8 cellular contexts compared by ENCODE assay signal in genomic region chr3:187744169-187745151, GRCh38. TPM values are rescaled to one million over a fixed set of nuclear protein-coding genes. Genes with fewer than 3 reads are reported as not detected.
DNase-seq lines count a peak whose midpoint lies in the region; ATAC-seq, FAIRE-seq and TF ChIP-seq lines count a peak whose summit lies in the region.

No MANE protein-coding gene starts in this region.

- H3K9me3 ChIP-seq in BLaER1 treated with 17β-estradiol and CSF1 and Interleukin-3, amounts not matched to agents 10 nM and 100 nM (replicated peaks in 1 of 11), result no peaks in the 10 kb centered on the region
- no peaks in the 10 kb centered on the region for H3K9me3 ChIP-seq in skeletal muscle tissue (ENCODE audit: control insufficient read depth in 3 of 3, low read length in 3 of 3)

- H3K27me3 ChIP-seq in BLaER1 treated with 17β-estradiol and CSF1 and Interleukin-3, amounts not matched to agents 10 nM and 100 nM, result no peaks in the 10 kb centered on the region
- H3K27me3 ChIP-seq in KMS-11 (ENCODE audit: insufficient read depth, low read depth), result peaks cover 32% of the 10 kb centered on the region
- H3K27me3 ChIP-seq in bronchial epithelial cell (ENCODE audit: control insufficient read depth, insufficient read depth, low read length), result no peaks in the 10 kb centered on the region
- H3K27me3 ChIP-seq in skeletal muscle tissue (ENCODE audit: control insufficient read depth in 3 of 3, insufficient read depth in 3 of 3, low read length in 3 of 3), result no peaks in the 10 kb centered on the region

- TF ChIP-seq CTCF in KMS-11 (conservative IDR thresholded peaks at IDR 0.05; ENCODE audit: low read depth, low read length) (no peak), bronchial epithelial cell (IDR thresholded peaks at IDR 0.05; ENCODE audit: insufficient read depth, low read length, severe bottlenecking) (no peak), GM20000 (IDR thresholded peaks at IDR 0.05; ENCODE audit: extremely low read depth, missing control alignments) (no peak)

- DNase-seq in T-helper 2 cell treated with Interferon-gamma antibody and Interleukin-4, amounts not matched to agents 5 μg/mL and 100 μg/mL, for 36 hours (ENCODE audit: low spot score), result peak; percentile 44
- DNase-seq in bronchial epithelial cell (ENCODE audit: low read depth) (peak; percentile 28), inferior parietal cortex (ENCODE audit: extremely low spot score) (peak; percentile 62), GM20000 (ENCODE audit: low spot score) (no peak)

- no peak for ATAC-seq in GM21390 (IDR thresholded peaks at IDR 0.05; ENCODE audit: unreplicated experiment)

- peak overlapping the region; percentile 96 for H3K4me3 Mint-ChIP-seq in T-helper 2 cell treated with Interferon-gamma antibody and Interleukin-4, amounts not matched to agents 5 μg/mL and 100 μg/mL, for 36 hours

- no peak for FAIRE-seq in bronchial epithelial cell (lab: Jason Lieb, UNC)

- H3K27me3 Mint-ChIP-seq in T-helper 2 cell treated with Interferon-gamma antibody and Interleukin-4, amounts not matched to agents 5 μg/mL and 100 μg/mL, for 36 hours (ENCODE audit: low read depth), result no peaks in the 10 kb centered on the region

- peak overlapping the region; percentile 76 to 96 (median 88) for H3K4me3 ChIP-seq in BLaER1 treated with 17β-estradiol and CSF1 and Interleukin-3, amounts not matched to agents 10 nM and 100 nM
- H3K4me3 ChIP-seq in KMS-11 (IDR thresholded peaks at IDR 0.05; ENCODE audit: insufficient read depth, low read depth, low read length) (peak overlapping the region; percentile 82), bronchial epithelial cell (ENCODE audit: low read depth, low read length) (peak overlapping the region; percentile 88), skeletal muscle tissue (ENCODE audit: low read length in 3 of 3) (peak overlapping the region; percentile 94 to 97 (median 95))

- H3K27ac ChIP-seq in BLaER1 treated with 17β-estradiol and CSF1 and Interleukin-3, amounts not matched to agents 10 nM and 100 nM, result peak overlapping the region; percentile 97 to 100 (median 99)
- H3K27ac ChIP-seq in KMS-11, result no peak overlapping the region
- H3K27ac ChIP-seq in skeletal muscle tissue (ENCODE audit: low read depth, low read length), result peak overlapping the region; percentile 100

- peaks cover 11% of the 10 kb centered on the region for H3K36me3 Mint-ChIP-seq in T-helper 2 cell treated with Interferon-gamma antibody and Interleukin-4, amounts not matched to agents 5 μg/mL and 100 μg/mL, for 36 hours (ENCODE audit: low read depth)

- H3K27ac Mint-ChIP-seq in T-helper 2 cell treated with Interferon-gamma antibody and Interleukin-4, amounts not matched to agents 5 μg/mL and 100 μg/mL, for 36 hours, result peak overlapping the region; percentile 100

- peaks cover 0 to 16% (median 0%) of the 10 kb centered on the region in 11 experiments; a peak in 5 of 22 replicates for H4K20me1 ChIP-seq in BLaER1 treated with 17β-estradiol and CSF1 and Interleukin-3, amounts not matched to agents 10 nM and 100 nM
- no peaks in the 10 kb centered on the region for H4K20me1 ChIP-seq in KMS-11 (ENCODE audit: insufficient read depth)

- peaks cover 31 to 47% (median 40%) of the 10 kb centered on the region in 10 experiments for H3K4me1 ChIP-seq in BLaER1 treated with 17β-estradiol and CSF1 and Interleukin-3, amounts not matched to agents 10 nM and 100 nM
- H3K4me1 ChIP-seq in KMS-11 (ENCODE audit: low read depth, poor library complexity, severe bottlenecking) (peaks cover 25% of the 10 kb centered on the region), skeletal muscle tissue (ENCODE audit: control insufficient read depth in 3 of 3, insufficient read depth in 3 of 3, low read length in 3 of 3) (peaks cover 31 to 42% (median 34%) of the 10 kb centered on the region in 3 donors)

- peaks cover 0 to 2% (median 0%) of the 10 kb centered on the region in 11 experiments; a peak in 2 of 22 replicates for H3K36me3 ChIP-seq in BLaER1 treated with 17β-estradiol and CSF1 and Interleukin-3, amounts not matched to agents 10 nM and 100 nM
- no peaks in the 10 kb centered on the region for H3K36me3 ChIP-seq in KMS-11 (ENCODE audit: insufficient read depth)
- H3K36me3 ChIP-seq in bronchial epithelial cell (ENCODE audit: control insufficient read depth, insufficient read depth, low read length), result no peaks in the 10 kb centered on the region
- peaks cover 0 to 3% (median 0%) of the 10 kb centered on the region in 3 donors for H3K36me3 ChIP-seq in skeletal muscle tissue (ENCODE audit: control insufficient read depth in 3 of 3, insufficient read depth in 3 of 3, low read length in 3 of 3)

- peak overlapping the region; percentile 96 to 100 (median 99) for H3K9ac ChIP-seq in BLaER1 treated with 17β-estradiol and CSF1 and Interleukin-3, amounts not matched to agents 10 nM and 100 nM
- H3K9ac ChIP-seq in KMS-11, result no peak overlapping the region; the same call in 1 of the 2 replicates
- H3K9ac ChIP-seq in skeletal muscle tissue (ENCODE audit: low read depth in 1 of 3, low read length in 3 of 3), result peak overlapping the region; percentile 99 to 100 (median 100)

- H3K4me1 Mint-ChIP-seq in T-helper 2 cell treated with Interferon-gamma antibody and Interleukin-4, amounts not matched to agents 5 μg/mL and 100 μg/mL, for 36 hours (ENCODE audit: low read depth), result peaks cover 58% of the 10 kb centered on the region

- H2AFZ ChIP-seq in KMS-11 (ENCODE audit: low read depth), result peak overlapping the region; percentile 88

- H3K79me2 ChIP-seq in KMS-11 (ENCODE audit: insufficient read depth, low read depth), result no peaks in the 10 kb centered on the region

- no peaks in the 10 kb centered on the region for H3K9me3 Mint-ChIP-seq in T-helper 2 cell treated with Interferon-gamma antibody and Interleukin-4, amounts not matched to agents 5 μg/mL and 100 μg/mL, for 36 hours

- peak overlapping the region; percentile 23 to 98 (median 89) for H3K4me2 ChIP-seq in BLaER1 treated with 17β-estradiol and CSF1 and Interleukin-3, amounts not matched to agents 10 nM and 100 nM
- peak overlapping the region; percentile 99 for H3K4me2 ChIP-seq in KMS-11

RNA-seq across cellular contexts. Expression of gene BCL6, which starts 0.8 kb away (rescaled TPM):
- total RNA-seq in bronchial epithelial cell (6.8 and 9.0 TPM in 2 replicates), skeletal muscle tissue (7.8 TPM)

RNA-seq across cellular contexts. Expression of gene RTP2, which starts 42.1 kb away (rescaled TPM):
- total RNA-seq in bronchial epithelial cell, result not detected in 2 replicates
- not detected for total RNA-seq in skeletal muscle tissue
